ENCODE assay signal across 8 cellular contexts in the genomic region with DNA sequence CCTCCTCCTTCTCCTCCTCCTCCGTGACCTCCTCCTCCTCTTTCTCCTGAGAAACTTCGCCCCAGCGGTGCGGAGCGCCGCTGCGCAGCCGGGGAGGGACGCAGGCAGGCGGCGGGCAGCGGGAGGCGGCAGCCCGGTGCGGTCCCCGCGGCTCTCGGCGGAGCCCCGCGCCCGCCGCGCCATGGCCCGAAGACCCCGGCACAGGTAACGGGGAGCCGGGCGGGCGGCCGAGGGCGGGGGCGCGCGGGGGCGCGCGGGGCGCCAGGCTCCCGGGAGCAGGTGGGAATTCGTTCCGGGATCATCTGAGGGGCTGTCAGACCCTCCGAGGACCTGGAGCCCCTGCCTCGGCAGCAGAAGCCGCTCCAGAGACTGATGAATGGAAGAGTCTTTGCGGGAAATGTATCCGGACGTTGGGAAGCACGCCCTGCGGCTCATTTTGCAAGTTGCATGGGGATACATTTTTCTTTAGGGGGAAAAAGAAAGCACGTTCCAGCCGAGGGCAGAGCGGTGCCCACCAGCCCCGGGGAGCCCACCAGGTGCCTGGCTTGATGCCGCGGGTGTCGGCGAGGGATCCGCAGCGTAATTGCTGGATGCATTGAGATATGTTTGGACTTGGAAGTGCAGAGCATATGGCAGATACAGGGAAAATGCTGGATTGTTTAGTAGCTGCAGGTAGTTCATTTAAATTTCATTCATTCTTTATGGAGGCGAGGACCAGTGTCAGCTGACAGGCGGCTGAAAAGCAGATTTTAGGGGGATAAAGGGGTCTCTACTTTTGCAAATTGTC. TPM values are rescaled to one million over a fixed set of nuclear protein-coding genes. Genes with fewer than 3 reads are reported as not detected.
DNase-seq lines count a peak whose midpoint lies in the region; ATAC-seq and TF ChIP-seq lines count a peak whose summit lies in the region.

No MANE protein-coding gene starts in this region.

- H3K36me3 ChIP-seq in aorta (ENCODE audit: control insufficient read depth in 1 of 2, insufficient read depth in 2 of 2, low read length in 1 of 2) = no peaks in the 10 kb centered on the region

- in situ Hi-C loops in SK-MEL-5 (cut with HindIII; ENCODE audit: low pct_unique_long_range_greater_than_20kb, low sequenced_read_pairs) = no loop called here

- no peaks in the 10 kb centered on the region for H3K4me1 ChIP-seq in aorta (ENCODE audit: control insufficient read depth in 1 of 2, insufficient read depth in 2 of 2, low read length in 2 of 2)

- peak overlapping the region; percentile 74 for H3K27ac Mint-ChIP-seq in dendritic cell treated with granulocyte-macrophage colony-stimulating factor and Interleukin-4, amounts not matched to agents 40 ng/mL and 50 ng/mL, for 4 days
- H3K27ac Mint-ChIP-seq in mesothelial cell of epicardium = peak overlapping the region; percentile 51

- intact Hi-C loops in dendritic cell treated with granulocyte-macrophage colony-stimulating factor and Interleukin-4, amounts not matched to agents 40 ng/mL and 50 ng/mL, for 4 days (cut with micrococcal nuclease) = no loop called here
- intact Hi-C loops in aorta (cut with DNase I) = no loop called here

- ATAC-seq in HG02763 (IDR thresholded peaks at IDR 0.05; ENCODE audit: unreplicated experiment) (peak; percentile 1), aorta (ENCODE audit: low FRiP score) (no peak)

- H3K27me3 Mint-ChIP-seq in dendritic cell treated with granulocyte-macrophage colony-stimulating factor and Interleukin-4, amounts not matched to agents 40 ng/mL and 50 ng/mL, for 4 days = peaks cover 1% of the 10 kb centered on the region
- peaks cover 48% of the 10 kb centered on the region for H3K27me3 Mint-ChIP-seq in mesothelial cell of epicardium (ENCODE audit: low read depth)

- peak; percentile 50 for DNase-seq in D341Med (ENCODE audit: low spot score)
- peak; percentile 7 for DNase-seq in SK-MEL-5 (ENCODE audit: low read depth, low spot score)
- no peak for DNase-seq in mesothelial cell of epicardium (ENCODE audit: low spot score in 2 of 2, unreplicated experiment in 2 of 2)
- DNase-seq in aorta = no peak
- DNase-seq in foreskin melanocyte = no peak
- DNase-seq in NCI-H1048 (lab: John Stamatoyannopoulos, UW) = no peak

- no peaks in the 10 kb centered on the region for H3K27me3 ChIP-seq in aorta (ENCODE audit: control insufficient read depth in 1 of 2, insufficient read depth in 2 of 2, low read length in 1 of 2)

- H3K4me3 ChIP-seq in aorta (ENCODE audit: low read length in 2 of 2) = peak overlapping the region; percentile 65 to 81

- 1% methylated on average over 40 to 62 of the region's 62 CpGs for WGBS in aorta, 2 donors

- no peaks in the 10 kb centered on the region for H3K9me3 Mint-ChIP-seq in dendritic cell treated with granulocyte-macrophage colony-stimulating factor and Interleukin-4, amounts not matched to agents 40 ng/mL and 50 ng/mL, for 4 days
- peaks cover 4% of the 10 kb centered on the region for H3K9me3 Mint-ChIP-seq in mesothelial cell of epicardium

- peak overlapping the region; percentile 86 for H3K4me3 Mint-ChIP-seq in dendritic cell treated with granulocyte-macrophage colony-stimulating factor and Interleukin-4, amounts not matched to agents 40 ng/mL and 50 ng/mL, for 4 days
- peak overlapping the region; percentile 67 for H3K4me3 Mint-ChIP-seq in mesothelial cell of epicardium

- H3K9me3 ChIP-seq in aorta (ENCODE audit: control insufficient read depth, low read length) = no peaks in the 10 kb centered on the region

- peaks cover 11% of the 10 kb centered on the region for H3K36me3 Mint-ChIP-seq in dendritic cell treated with granulocyte-macrophage colony-stimulating factor and Interleukin-4, amounts not matched to agents 40 ng/mL and 50 ng/mL, for 4 days (ENCODE audit: low read depth)
- no peaks in the 10 kb centered on the region for H3K36me3 Mint-ChIP-seq in mesothelial cell of epicardium

- no peak overlapping the region for H3K27ac ChIP-seq in aorta (ENCODE audit: low read depth in 1 of 2, low read length in 2 of 2)

- no peak for TF ChIP-seq CTCF in mesothelial cell of epicardium (IDR thresholded peaks at IDR 0.05; ENCODE audit: unreplicated experiment)

- peaks cover 49% of the 10 kb centered on the region for H3K4me1 Mint-ChIP-seq in dendritic cell treated with granulocyte-macrophage colony-stimulating factor and Interleukin-4, amounts not matched to agents 40 ng/mL and 50 ng/mL, for 4 days (ENCODE audit: low read depth)
- peaks cover 36% of the 10 kb centered on the region for H3K4me1 Mint-ChIP-seq in mesothelial cell of epicardium

RNA-seq across cellular contexts. Expression of gene MYB, which starts 0.4 kb away (rescaled TPM):
- 1.3 and 2.0 TPM in 2 replicates for total RNA-seq in SK-MEL-5 (2014; rRNA removed; shearing (Covaris generic))
- 1.8 and 2.4 TPM in 2 replicates for polyA plus RNA-seq in SK-MEL-5 (2015; cell fraction: cytosol; rRNA removed)
- 1.7 and 6.0 TPM in 2 replicates for polyA plus RNA-seq in SK-MEL-5 (2015; cell fraction: nucleus; rRNA removed)
- 1.6 to 2.4 TPM (median 2.0 TPM) in 3 replicates for total RNA-seq in mesothelial cell of epicardium
- total RNA-seq in aorta = under 1 TPM in 1 of 2 donors, not detected in 1; 0.87 TPM
- polyA plus RNA-seq in aorta = 1 to 10 TPM in 1 of 2 donors, not detected in 1; 2.8 TPM

Comparison
In these comparisons a context has a peak if more than half of its experiments do, and no peak if none do; other contexts are left out.
1. DNase-seq: peak in D341Med (single experiment) and SK-MEL-5 (single experiment); none in mesothelial cell of epicardium (0 of 2), aorta (0 of 2), foreskin melanocyte (single experiment) and NCI-H1048 (single experiment).